Comparison of ENCODE assay signal across 10 cellular contexts in the genomic region with DNA sequence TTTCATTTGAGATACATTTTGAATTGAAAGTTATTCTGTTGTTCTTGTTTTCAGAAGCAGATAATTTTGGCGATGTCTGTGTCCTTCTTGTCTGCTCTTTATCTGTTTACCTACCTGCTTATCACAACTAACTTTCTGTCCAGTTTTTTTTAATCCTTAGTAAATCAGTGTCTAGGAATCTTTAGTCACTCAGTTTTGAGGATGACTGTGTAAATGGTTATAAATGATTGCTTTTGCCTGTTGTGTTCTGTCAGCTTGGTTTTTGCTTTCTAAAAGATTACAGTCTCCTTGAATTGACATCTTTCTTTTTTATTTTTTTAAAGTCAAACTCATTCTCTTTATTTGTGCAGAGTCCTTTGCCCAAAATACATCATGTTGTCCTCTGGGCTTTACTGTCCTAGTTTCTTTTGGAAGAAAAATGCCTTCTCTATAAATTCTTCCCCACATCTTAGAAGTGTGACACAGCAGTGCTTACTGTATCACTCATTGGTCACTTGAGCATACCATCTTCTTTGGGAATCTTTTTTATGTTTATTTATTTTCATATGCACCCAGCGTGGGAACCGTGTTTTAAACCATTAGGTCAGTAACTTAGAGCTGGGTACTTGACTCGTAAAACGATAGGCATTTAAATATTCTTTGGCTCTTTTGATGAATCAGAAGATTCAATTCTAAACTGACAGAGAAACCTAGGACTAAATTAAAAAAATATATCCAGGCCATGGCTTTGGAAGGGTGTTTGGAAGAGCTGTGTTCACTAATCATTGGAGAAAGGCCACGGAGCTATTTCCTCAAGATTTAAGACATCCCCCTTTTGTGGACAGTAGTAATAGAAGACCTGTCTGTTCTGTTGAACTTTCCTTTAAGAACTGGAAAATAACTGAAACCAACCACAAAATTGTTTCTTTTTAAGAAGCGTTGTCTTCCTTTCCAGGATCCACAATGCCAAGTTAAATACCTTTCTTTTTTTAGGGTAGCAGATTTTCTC. TPM values are rescaled to one million over a fixed set of nuclear protein-coding genes. Genes with fewer than 3 reads are reported as not detected.
A peak's percentile ranks its signal among the peaks of the same experiment; 100 is the strongest.
DNase-seq lines count a peak whose midpoint lies in the region; ATAC-seq and TF ChIP-seq lines count a peak whose summit lies in the region.
"Had no signal": no experiment of that assay in that cellular context is flagged by ENCODE, and none has a peak within 500 bp of the region (broad histone marks: within the 10 kb centered on the region; RNA-seq: fewer than 3 reads in every experiment).

No MANE protein-coding gene starts in this region.

- H3K36me3 Mint-ChIP-seq in naive B cell (no peaks in the 10 kb centered on the region), WTC11 (no peaks in the 10 kb centered on the region)

- H3K4me2 ChIP-seq in Loucy (ENCODE audit: low read depth, low read length, poor library complexity, severe bottlenecking): no peak overlapping the region

- H3K4me3 ChIP-seq in AG04449 (ENCODE audit: low read depth, low read length): no peak overlapping the region
- no peak overlapping the region for H3K4me3 ChIP-seq in Loucy (ENCODE audit: low read length, poor library complexity, severe bottlenecking)
- H3K4me3 ChIP-seq in epithelial cell of esophagus (ENCODE audit: low read length): no peak overlapping the region

- H3K4me1 ChIP-seq in Loucy (ENCODE audit: insufficient read depth, low read length, poor library complexity, severe bottlenecking): peaks cover 63% of the 10 kb centered on the region

- H4K20me1 ChIP-seq in Loucy (ENCODE audit: insufficient read depth, low read length, poor library complexity, severe bottlenecking): no peaks in the 10 kb centered on the region

- TF ChIP-seq CTCF in AG04449 (IDR thresholded peaks at IDR 0.05; ENCODE audit: insufficient read depth, low read length, missing control alignments): no peak
- TF ChIP-seq CTCF in Loucy (conservative IDR thresholded peaks at IDR 0.05; ENCODE audit: low read length): no peak
- no peak for TF ChIP-seq CTCF in epithelial cell of esophagus (IDR thresholded peaks at IDR 0.05; ENCODE audit: insufficient read depth, low read depth, low read length, missing control alignments)
- TF ChIP-seq CTCF in WTC11 (IDR thresholded peaks at IDR 0.05): no peak

- ATAC-seq in naive B cell (ENCODE audit: low read depth in 2 of 2) (no peak), WTC11 (no peak), GM21786 (IDR thresholded peaks at IDR 0.05; ENCODE audit: unreplicated experiment) (no peak)
- ATAC-seq: activated T-helper 17 cell treated with anti-CD3 and anti-CD28 coated beads, Interleukin-2, amount 50 U/mL, for 72 hours had no signal

- no peaks in the 10 kb centered on the region for H3K27me3 Mint-ChIP-seq in naive B cell
- no peaks in the 10 kb centered on the region for H3K27me3 Mint-ChIP-seq in WTC11 (ENCODE audit: low read depth)

- POLR2A ChIA-PET in AG04449 (lab: Yijun Ruan, JAX) (interaction anchor here (0.6 to 0.7 kb wide), 2 partner anchors 27 to 29 kb away, joined by 4 to 5 read pairs; no protein-coding TSS in a partner anchor), WTC11 (lab: Charles Lee) (no interaction called here)

- no peaks in the 10 kb centered on the region for H3K27me3 ChIP-seq in Loucy (ENCODE audit: insufficient read depth, low read length, poor library complexity, severe bottlenecking)

- H2AFZ ChIP-seq in Loucy (ENCODE audit: low read length): peak overlapping the region; percentile 34; the same call in 1 of the 2 replicates

- no peaks in the 10 kb centered on the region for H3K79me2 ChIP-seq in Loucy (ENCODE audit: insufficient read depth, low read length)

- H3K27ac Mint-ChIP-seq in naive B cell: peak overlapping the region in 5 of 6 donors; percentile 6 to 55 (median 46)
- no peak overlapping the region for H3K27ac Mint-ChIP-seq in WTC11
- H3K27ac Mint-ChIP-seq: activated T-helper 17 cell treated with anti-CD3 and anti-CD28 coated beads, Interleukin-2, amount 50 U/mL, for 72 hours had no signal

- no peaks in the 10 kb centered on the region for H3K36me3 ChIP-seq in Loucy (ENCODE audit: insufficient read depth, low read length)
- H3K36me3 ChIP-seq: WERI-Rb-1 had no signal

- CTCF ChIA-PET in AG04449 (lab: Yijun Ruan, JAX): interaction anchor here (1.1 to 1.2 kb wide), 2 partner anchors 17 to 81 kb away, joined by 3 to 5 read pairs; no protein-coding TSS in a partner anchor
- CTCF ChIA-PET in WTC11 (lab: Charles Lee): interaction anchor here (1.0 kb wide), 1 partner anchor 184 kb away, joined by 3 read pairs; no protein-coding TSS in a partner anchor

- H3K4me1 Mint-ChIP-seq in naive B cell (peaks cover 59 to 78% (median 69%) of the 10 kb centered on the region in 3 donors), WTC11 (peaks cover 33% of the 10 kb centered on the region)
- H3K4me1 Mint-ChIP-seq: activated T-helper 17 cell treated with anti-CD3 and anti-CD28 coated beads, Interleukin-2, amount 50 U/mL, for 72 hours had no signal

- H3K9me3 ChIP-seq in Loucy (ENCODE audit: insufficient read depth, low read depth, low read length): no peaks in the 10 kb centered on the region

- no peaks in the 10 kb centered on the region; the same call in 1 of the 2 replicates for H3F3A ChIP-seq in Loucy (ENCODE audit: low read depth)

- H3K9me3 Mint-ChIP-seq in naive B cell: no peaks in the 10 kb centered on the region
- H3K9me3 Mint-ChIP-seq in WTC11: no peaks in the 10 kb centered on the region
- H3K9me3 Mint-ChIP-seq: activated T-helper 17 cell treated with anti-CD3 and anti-CD28 coated beads, Interleukin-2, amount 50 U/mL, for 72 hours had no signal

- H3K4me3 Mint-ChIP-seq in naive B cell: no peak overlapping the region
- no peak overlapping the region for H3K4me3 Mint-ChIP-seq in WTC11
- H3K4me3 Mint-ChIP-seq: activated T-helper 17 cell treated with anti-CD3 and anti-CD28 coated beads, Interleukin-2, amount 50 U/mL, for 72 hours had no signal

- no peak overlapping the region for H3K9ac ChIP-seq in Loucy (ENCODE audit: low read depth, low read length, poor library complexity, severe bottlenecking)

- peak; percentile 90 for DNase-seq in AG04449 (ENCODE audit: low read depth, low spot score)
- DNase-seq in epithelial cell of esophagus (ENCODE audit: low read depth): peak; percentile 42
- DNase-seq in naive B cell: no peak
- no peak for DNase-seq in midbrain (lab: John Stamatoyannopoulos, UW)
- DNase-seq in DMS153 (lab: John Stamatoyannopoulos, UW): no peak
- DNase-seq in WTC11 (ENCODE audit: low spot score): no peak
- DNase-seq: WERI-Rb-1 had no signal

- H3K9me2 ChIP-seq in Loucy (replicated peaks; ENCODE audit: low read depth, low read length): no peaks in the 10 kb centered on the region

TF ChIP-seq in WTC11, 78 proteins besides CTCF, POLR2A, EP300 and RAD21 (continues in another document):
- TF ChIP-seq, protein P1, sequence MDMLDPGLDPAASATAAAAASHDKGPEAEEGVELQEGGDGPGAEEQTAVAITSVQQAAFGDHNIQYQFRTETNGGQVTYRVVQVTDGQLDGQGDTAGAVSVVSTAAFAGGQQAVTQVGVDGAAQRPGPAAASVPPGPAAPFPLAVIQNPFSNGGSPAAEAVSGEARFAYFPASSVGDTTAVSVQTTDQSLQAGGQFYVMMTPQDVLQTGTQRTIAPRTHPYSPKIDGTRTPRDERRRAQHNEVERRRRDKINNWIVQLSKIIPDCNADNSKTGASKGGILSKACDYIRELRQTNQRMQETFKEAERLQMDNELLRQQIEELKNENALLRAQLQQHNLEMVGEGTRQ (CRISPR knock-in tag; IDR thresholded peaks at IDR 0.05): no peak
- TF ChIP-seq, protein P2, sequence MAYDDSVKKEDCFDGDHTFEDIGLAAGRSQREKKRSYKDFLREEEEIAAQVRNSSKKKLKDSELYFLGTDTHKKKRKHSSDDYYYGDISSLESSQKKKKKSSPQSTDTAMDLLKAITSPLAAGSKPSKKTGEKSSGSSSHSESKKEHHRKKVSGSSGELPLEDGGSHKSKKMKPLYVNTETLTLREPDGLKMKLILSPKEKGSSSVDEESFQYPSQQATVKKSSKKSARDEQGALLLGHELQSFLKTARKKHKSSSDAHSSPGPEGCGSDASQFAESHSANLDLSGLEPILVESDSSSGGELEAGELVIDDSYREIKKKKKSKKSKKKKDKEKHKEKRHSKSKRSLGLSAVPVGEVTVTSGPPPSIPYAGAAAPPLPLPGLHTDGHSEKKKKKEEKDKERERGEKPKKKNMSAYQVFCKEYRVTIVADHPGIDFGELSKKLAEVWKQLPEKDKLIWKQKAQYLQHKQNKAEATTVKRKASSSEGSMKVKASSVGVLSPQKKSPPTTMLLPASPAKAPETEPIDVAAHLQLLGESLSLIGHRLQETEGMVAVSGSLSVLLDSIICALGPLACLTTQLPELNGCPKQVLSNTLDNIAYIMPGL (CRISPR knock-in tag; IDR thresholded peaks at IDR 0.05): no peak
- no peak for TF ChIP-seq ATF1 (CRISPR knock-in tag; IDR thresholded peaks at IDR 0.05)
- TF ChIP-seq GTF2I (CRISPR knock-in tag; conservative IDR thresholded peaks at IDR 0.05): no peak
- no peak for TF ChIP-seq ZNF317 (CRISPR knock-in tag; IDR thresholded peaks at IDR 0.05; ENCODE audit: borderline replicate concordance, low read depth)
- no peak for TF ChIP-seq FOXP1 (CRISPR knock-in tag; IDR thresholded peaks at IDR 0.05; ENCODE audit: borderline replicate concordance)
- TF ChIP-seq ZNF232 (CRISPR knock-in tag; IDR thresholded peaks at IDR 0.05): no peak
- no peak for TF ChIP-seq ZBTB21 (CRISPR knock-in tag; IDR thresholded peaks at IDR 0.05; ENCODE audit: borderline replicate concordance)

RNA-seq across cellular contexts. Expression of a gene that starts 20.9 kb away (rescaled TPM):
- 10 to 100 TPM in 5 of 6 donors, 1 to 10 TPM in 1; 5.9 to 17.6 (median 13.5) TPM for polyA plus RNA-seq in naive B cell (ENCODE audit: low read depth in 6 of 6)
- 133 to 162 TPM (median 135 TPM) in 3 replicates for total RNA-seq in WTC11 (2021)

Comparison
In these comparisons a context has a peak if more than half of its experiments do, and no peak if none do; other contexts are left out.
1. DNase-seq: peak in AG04449 (single experiment) and epithelial cell of esophagus (single experiment); none in naive B cell (single experiment), midbrain (single experiment), DMS153 (single experiment) and WTC11 (single experiment).